ENCODE assay signal across 9 cellular contexts in the genomic region with DNA sequence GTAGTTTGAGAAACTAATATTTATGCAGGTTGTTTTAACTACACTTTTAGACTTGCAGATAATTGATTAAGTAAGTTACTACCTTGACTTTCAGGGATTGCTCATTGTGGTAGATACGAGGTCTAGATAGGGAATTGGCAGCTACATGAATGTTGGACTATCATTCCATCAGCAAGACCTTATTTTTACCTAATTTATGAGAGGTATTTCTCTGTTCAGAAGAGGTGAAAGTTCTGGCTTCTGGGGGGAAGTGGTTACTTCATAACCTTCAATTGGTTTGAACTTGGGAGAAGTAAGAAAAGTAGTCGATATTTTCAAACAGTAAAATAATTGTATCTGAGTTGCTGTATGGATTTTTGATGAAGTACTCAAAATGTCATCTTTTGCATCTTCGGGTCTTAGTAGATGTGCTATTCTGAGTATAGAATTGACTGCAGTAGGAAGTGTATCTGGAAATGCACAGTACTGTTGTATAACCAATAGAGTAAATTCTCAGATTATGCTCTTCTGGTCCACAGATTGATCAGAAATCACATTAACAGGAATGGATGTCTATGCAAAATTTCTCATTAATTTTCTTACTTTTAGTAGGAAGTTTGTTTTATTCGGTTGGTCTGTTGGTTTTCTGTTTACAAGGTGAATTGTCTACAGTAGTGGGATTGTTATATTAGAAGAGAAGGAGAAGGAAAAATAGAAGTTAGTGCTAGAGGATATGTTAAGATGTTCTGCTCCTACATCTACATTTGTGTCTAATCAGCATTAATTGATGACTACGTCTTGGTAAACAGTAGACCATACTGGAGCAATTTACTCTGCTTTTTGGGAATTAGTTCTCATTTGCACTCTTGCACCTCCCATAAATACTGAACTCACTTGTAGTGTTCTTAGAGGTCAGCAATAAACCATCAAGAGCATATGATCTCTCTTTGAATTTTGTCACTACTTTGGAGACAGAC. TPM values are rescaled to one million over a fixed set of nuclear protein-coding genes. Genes with fewer than 3 reads are reported as not detected.
A peak's percentile ranks its signal among the peaks of the same experiment; 100 is the strongest.
DNase-seq lines count a peak whose midpoint lies in the region; ATAC-seq and TF ChIP-seq lines count a peak whose summit lies in the region.
"Had no signal": no experiment of that assay in that cellular context is flagged by ENCODE, and none has a peak within 500 bp of the region (broad histone marks: within the 10 kb centered on the region; RNA-seq: fewer than 3 reads in every experiment).

No MANE protein-coding gene starts in this region.

- H3K4me3 Mint-ChIP-seq in activated T-cell treated with anti-CD3 and anti-CD28 coated beads, Interleukin-2, amount 50 U/mL, for 72 hours: peak overlapping the region; percentile 89 to 98
- H3K4me3 Mint-ChIP-seq in T-helper 2 cell treated with Interferon-gamma antibody and Interleukin-4, amounts not matched to agents 5 μg/mL and 100 μg/mL, for 36 hours: peak overlapping the region; percentile 86

- no peak for DNase-seq in activated T-cell treated with anti-CD3 and anti-CD28 coated beads, Interleukin-2, amount 50 U/mL, for 72 hours
- DNase-seq in activated T-cell treated with anti-CD3 and anti-CD28 coated beads for 4 hours (no peak), fibroblast of villous mesenchyme (ENCODE audit: low read depth) (no peak), superior temporal gyrus (ENCODE audit: extremely low spot score) (peak; percentile 78), SHP77 (lab: John Stamatoyannopoulos, UW) (no peak), amniotic stem cell (lab: John Stamatoyannopoulos, UW) (no peak)
- no peak for DNase-seq in T-helper 2 cell treated with Interferon-gamma antibody and Interleukin-4, amounts not matched to agents 5 μg/mL and 100 μg/mL, for 36 hours (ENCODE audit: low spot score)
- DNase-seq: NCI-H1105 treated with DMSO at 0.1 percent for 48 hours had no signal

- no peak for ATAC-seq in activated T-cell treated with anti-CD3 and anti-CD28 coated beads, Interleukin-2, amount 50 U/mL, for 72 hours (replicated peaks in 1 of 2)
- ATAC-seq in HG03108 (IDR thresholded peaks at IDR 0.05; ENCODE audit: unreplicated experiment): no peak

- peaks cover 15 to 26% of the 10 kb centered on the region in 2 donors for H3K36me3 Mint-ChIP-seq in activated T-cell treated with anti-CD3 and anti-CD28 coated beads, Interleukin-2, amount 50 U/mL, for 72 hours (ENCODE audit: insufficient read depth in 2 of 2)
- peaks cover 24% of the 10 kb centered on the region for H3K36me3 Mint-ChIP-seq in T-helper 2 cell treated with Interferon-gamma antibody and Interleukin-4, amounts not matched to agents 5 μg/mL and 100 μg/mL, for 36 hours (ENCODE audit: low read depth)

- TF ChIP-seq CTCF in fibroblast of villous mesenchyme (IDR thresholded peaks at IDR 0.05; ENCODE audit: insufficient read depth, low read depth, low read length): no peak

- peak overlapping the region; percentile 70 for H3K4me3 ChIP-seq in fibroblast of villous mesenchyme (ENCODE audit: low read depth, low read length)

- H3K27ac Mint-ChIP-seq in activated T-cell treated with anti-CD3 and anti-CD28 coated beads, Interleukin-2, amount 50 U/mL, for 72 hours: peak overlapping the region; percentile 99
- H3K27ac Mint-ChIP-seq in T-helper 2 cell treated with Interferon-gamma antibody and Interleukin-4, amounts not matched to agents 5 μg/mL and 100 μg/mL, for 36 hours: peak overlapping the region; percentile 84

- H3K4me1 Mint-ChIP-seq in activated T-cell treated with anti-CD3 and anti-CD28 coated beads, Interleukin-2, amount 50 U/mL, for 72 hours (ENCODE audit: low read depth): peaks cover 60% of the 10 kb centered on the region
- peaks cover 37% of the 10 kb centered on the region for H3K4me1 Mint-ChIP-seq in T-helper 2 cell treated with Interferon-gamma antibody and Interleukin-4, amounts not matched to agents 5 μg/mL and 100 μg/mL, for 36 hours (ENCODE audit: low read depth)

- no peaks in the 10 kb centered on the region for H3K27me3 Mint-ChIP-seq in activated T-cell treated with anti-CD3 and anti-CD28 coated beads, Interleukin-2, amount 50 U/mL, for 72 hours (ENCODE audit: low read depth)
- no peaks in the 10 kb centered on the region for H3K27me3 Mint-ChIP-seq in T-helper 2 cell treated with Interferon-gamma antibody and Interleukin-4, amounts not matched to agents 5 μg/mL and 100 μg/mL, for 36 hours (ENCODE audit: low read depth)

- no peaks in the 10 kb centered on the region for H3K9me3 Mint-ChIP-seq in activated T-cell treated with anti-CD3 and anti-CD28 coated beads, Interleukin-2, amount 50 U/mL, for 72 hours
- no peaks in the 10 kb centered on the region for H3K9me3 Mint-ChIP-seq in T-helper 2 cell treated with Interferon-gamma antibody and Interleukin-4, amounts not matched to agents 5 μg/mL and 100 μg/mL, for 36 hours

RNA-seq across cellular contexts. Expression of gene NFKB1, which starts 3.0 kb away (rescaled TPM):
- total RNA-seq in activated T-cell treated with anti-CD3 and anti-CD28 coated beads, Interleukin-2, amount 50 U/mL, for 72 hours: 100 to 1,000 TPM; 151 to 167 TPM
- total RNA-seq in fibroblast of villous mesenchyme: 29.3 and 67.4 TPM in 2 replicates
